In the genomic region with DNA sequence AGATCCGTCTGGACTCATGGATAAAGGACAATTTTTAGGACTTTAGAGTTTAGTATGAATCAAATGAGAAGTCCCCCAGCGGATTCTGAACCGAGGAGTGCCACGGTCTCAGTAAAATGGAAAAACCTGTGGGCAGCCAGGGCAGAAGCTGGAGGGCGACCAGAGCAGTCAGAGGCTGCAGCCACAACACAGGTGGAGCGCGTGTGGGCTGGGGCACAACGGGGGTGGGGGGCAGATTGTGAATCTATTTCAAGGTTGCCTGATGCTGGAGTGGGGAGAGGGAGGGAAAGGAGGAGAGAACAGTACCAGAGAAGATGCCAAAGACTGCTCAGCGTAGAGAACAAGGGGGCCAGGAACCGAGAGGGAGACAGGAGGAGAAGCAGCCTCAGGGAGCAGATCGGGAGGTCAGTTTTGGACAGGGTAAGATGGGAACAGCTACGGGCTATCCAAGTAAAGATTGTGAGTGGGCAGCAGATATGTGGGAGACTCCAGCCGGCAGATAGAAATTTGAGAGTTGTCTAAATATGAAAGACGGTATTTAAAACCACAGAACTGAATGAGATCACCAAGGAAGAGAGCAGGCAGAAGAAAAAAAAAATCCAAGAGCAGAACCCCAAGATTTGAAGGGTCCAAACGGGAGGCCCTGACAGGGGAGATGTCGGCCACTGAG, we compare ENCODE assay signal across 1 cellular context.
TF ChIP-seq lines count a peak whose summit lies in the region.

No MANE protein-coding gene starts in this region.

TF ChIP-seq in WTC11, 78 proteins besides CTCF, POLR2A, EP300 and RAD21 (continued from another document):
- TF ChIP-seq, protein P1, sequence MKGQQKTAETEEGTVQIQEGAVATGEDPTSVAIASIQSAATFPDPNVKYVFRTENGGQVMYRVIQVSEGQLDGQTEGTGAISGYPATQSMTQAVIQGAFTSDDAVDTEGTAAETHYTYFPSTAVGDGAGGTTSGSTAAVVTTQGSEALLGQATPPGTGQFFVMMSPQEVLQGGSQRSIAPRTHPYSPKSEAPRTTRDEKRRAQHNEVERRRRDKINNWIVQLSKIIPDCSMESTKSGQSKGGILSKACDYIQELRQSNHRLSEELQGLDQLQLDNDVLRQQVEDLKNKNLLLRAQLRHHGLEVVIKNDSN (CRISPR knock-in tag; IDR thresholded peaks at IDR 0.05): no peak
- TF ChIP-seq, protein P2, sequence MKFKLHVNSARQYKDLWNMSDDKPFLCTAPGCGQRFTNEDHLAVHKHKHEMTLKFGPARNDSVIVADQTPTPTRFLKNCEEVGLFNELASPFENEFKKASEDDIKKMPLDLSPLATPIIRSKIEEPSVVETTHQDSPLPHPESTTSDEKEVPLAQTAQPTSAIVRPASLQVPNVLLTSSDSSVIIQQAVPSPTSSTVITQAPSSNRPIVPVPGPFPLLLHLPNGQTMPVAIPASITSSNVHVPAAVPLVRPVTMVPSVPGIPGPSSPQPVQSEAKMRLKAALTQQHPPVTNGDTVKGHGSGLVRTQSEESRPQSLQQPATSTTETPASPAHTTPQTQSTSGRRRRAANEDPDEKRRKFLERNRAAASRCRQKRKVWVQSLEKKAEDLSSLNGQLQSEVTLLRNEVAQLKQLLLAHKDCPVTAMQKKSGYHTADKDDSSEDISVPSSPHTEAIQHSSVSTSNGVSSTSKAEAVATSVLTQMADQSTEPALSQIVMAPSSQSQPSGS (CRISPR knock-in tag; IDR thresholded peaks at IDR 0.05; ENCODE audit: borderline replicate concordance, low read depth): no peak
- TF ChIP-seq, protein P3, sequence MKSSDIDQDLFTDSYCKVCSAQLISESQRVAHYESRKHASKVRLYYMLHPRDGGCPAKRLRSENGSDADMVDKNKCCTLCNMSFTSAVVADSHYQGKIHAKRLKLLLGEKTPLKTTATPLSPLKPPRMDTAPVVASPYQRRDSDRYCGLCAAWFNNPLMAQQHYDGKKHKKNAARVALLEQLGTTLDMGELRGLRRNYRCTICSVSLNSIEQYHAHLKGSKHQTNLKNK (CRISPR knock-in tag; IDR thresholded peaks at IDR 0.05): no peak
- no peak for TF ChIP-seq PRRX2 (CRISPR knock-in tag; IDR thresholded peaks at IDR 0.05)
